In genomic region chr6:12332750-12333079, GRCh38 we compare ENCODE assay signal across 10 cellular contexts. TPM values are rescaled to one million over a fixed set of nuclear protein-coding genes. Genes with fewer than 3 reads are reported as not detected.
DNase-seq lines count a peak whose midpoint lies in the region; ATAC-seq, FAIRE-seq and TF ChIP-seq lines count a peak whose summit lies in the region.
"Not testable (repeated sequence)": the region's sequence is repeated elsewhere in the genome, so short reads cannot be mapped to it uniquely, and the experiment has no call there.
"Had no signal": no experiment of that assay in that cellular context is flagged by ENCODE, and none has a peak within 500 bp of the region (broad histone marks: within the 10 kb centered on the region; RNA-seq: fewer than 3 reads in every experiment).

No MANE protein-coding gene starts in this region.

- not testable (repeated sequence) for H3K4me3 ChIP-seq in BLaER1 treated with 17β-estradiol and CSF1 and Interleukin-3, amounts not matched to agents 10 nM and 100 nM; ascending aorta; colonic mucosa; HepG2 (replicated peaks in 1 of 3; ENCODE audit: insufficient read depth in 1 of 3, low read depth in 2 of 3, low read length in 3 of 3); pancreas; tibial artery

- H3K4me1 ChIP-seq in BLaER1 treated with 17β-estradiol and CSF1 and Interleukin-3, amounts not matched to agents 10 nM and 100 nM = peaks cover 11 to 76% (median 21%) of the 10 kb centered on the region in 10 experiments
- H3K4me1 ChIP-seq in ascending aorta (peaks cover 0 to 18% of the 10 kb centered on the region in 2 donors), HepG2 (ENCODE audit: insufficient read depth, low read length) (peaks cover 87% of the 10 kb centered on the region), pancreas (peaks cover 50 to 62% (median 50%) of the 10 kb centered on the region in 3 donors), tibial artery (peaks cover 0 to 20% (median 13%) of the 10 kb centered on the region in 4 donors)
- H3K4me1 ChIP-seq in colonic mucosa = not testable (repeated sequence)

- peak overlapping the region; percentile 24 for H3K4me3 Mint-ChIP-seq in Calu3 (ENCODE audit: low read depth, unreplicated experiment)

- not testable (repeated sequence) for TF ChIP-seq POLR2A in HepG2 (IDR thresholded peaks at IDR 0.05; ENCODE audit: insufficient read depth in 1 of 2, low read depth in 2 of 2, low read length in 2 of 2)

- not testable (repeated sequence) for TF ChIP-seq RAD21 in HepG2 (CRISPR knock-in tag; IDR thresholded peaks at IDR 0.05)

- H3K36me3 ChIP-seq in BLaER1 treated with 17β-estradiol and CSF1 and Interleukin-3, amounts not matched to agents 10 nM and 100 nM; ascending aorta; colonic mucosa; HepG2 (replicated peaks in 1 of 2; ENCODE audit: control insufficient read depth in 1 of 2, insufficient read depth in 2 of 2, low read length in 2 of 2); pancreas; tibial artery: not testable (repeated sequence)

- H3K79me2 ChIP-seq in HepG2 (ENCODE audit: insufficient read depth, low read length) = not testable (repeated sequence)

- peak overlapping the region; percentile 20 to 70 (median 63) for H3K4me2 ChIP-seq in BLaER1 treated with 17β-estradiol and CSF1 and Interleukin-3, amounts not matched to agents 10 nM and 100 nM
- peak overlapping the region; percentile 25; the same call in 1 of the 2 replicates for H3K4me2 ChIP-seq in HepG2 (ENCODE audit: low read depth, low read length)

- H3K36me3 Mint-ChIP-seq in Calu3 (ENCODE audit: insufficient read depth, unreplicated experiment) = peaks cover 20% of the 10 kb centered on the region

- POLR2A ChIA-PET in HepG2 (lab: Yijun Ruan, JAX) = interaction anchor here (0.9 to 2.7 kb wide), 5 partner anchors 9 to 33 kb away, joined by 3 to 17 read pairs (median 7); no protein-coding TSS in a partner anchor

- in situ Hi-C loops in HepG2 (cut with HindIII; ENCODE audit: extremely low pct_ligation_motif_present, low pct_unique_long_range_greater_than_20kb) = not testable (repeated sequence)

- not testable (repeated sequence) for H4K20me1 ChIP-seq in BLaER1 treated with 17β-estradiol and CSF1 and Interleukin-3, amounts not matched to agents 10 nM and 100 nM; HepG2 (ENCODE audit: insufficient read depth, low read length)

- not testable (repeated sequence) for TF ChIP-seq EP300 in HepG2 (IDR thresholded peaks at IDR 0.05; ENCODE audit: low read depth in 2 of 2, low read length in 2 of 2); HepG2 (CRISPR knock-in tag; IDR thresholded peaks at IDR 0.05; ENCODE audit: borderline replicate concordance)

- not testable (repeated sequence) for H3K9me3 Mint-ChIP-seq in Calu3 (ENCODE audit: low read depth, unreplicated experiment)

- peak overlapping the region; percentile 92 for H3K27ac Mint-ChIP-seq in Calu3 (ENCODE audit: unreplicated experiment)

- H2AFZ ChIP-seq in HepG2 (ENCODE audit: low read length) = not testable (repeated sequence)

- H3K27me3 ChIP-seq in BLaER1 treated with 17β-estradiol and CSF1 and Interleukin-3, amounts not matched to agents 10 nM and 100 nM; ascending aorta; colonic mucosa; HepG2 (ENCODE audit: control insufficient read depth in 1 of 2, insufficient read depth in 2 of 2, low read length in 2 of 2); pancreas; tibial artery: not testable (repeated sequence)

- peak overlapping the region; percentile 96 for H3K27ac ChIP-seq in 22Rv1
- peak overlapping the region in 8 of 11 experiments; percentile 8 to 76 (median 54); a peak in 14 of 22 replicates for H3K27ac ChIP-seq in BLaER1 treated with 17β-estradiol and CSF1 and Interleukin-3, amounts not matched to agents 10 nM and 100 nM
- peak overlapping the region; percentile 69 to 80 for H3K27ac ChIP-seq in ascending aorta
- H3K27ac ChIP-seq in colonic mucosa = peak overlapping the region; percentile 56
- H3K27ac ChIP-seq in HepG2 (ENCODE audit: extremely low read length, insufficient read depth, low read length) = peak overlapping the region; percentile 65
- H3K27ac ChIP-seq in pancreas = peak overlapping the region; percentile 74 to 95 (median 87)
- peak overlapping the region; percentile 39 to 56 for H3K27ac ChIP-seq in tibial artery

- intact Hi-C loops in Calu3 (cut with micrococcal nuclease; ENCODE audit: unreplicated experiment) = loop anchor here (5.0 kb wide), 2 partner anchors 35 to 160 kb away; no protein-coding TSS in a partner anchor
- intact Hi-C loops in ascending aorta (cut with DNase I); colonic mucosa (cut with DNase I); HepG2 (cut with micrococcal nuclease; ENCODE audit: unreplicated experiment); pancreas (cut with DNase I); tibial artery (cut with DNase I; ENCODE audit: low total_unique reads): not testable (repeated sequence)

- not testable (repeated sequence) for H3K27me3 Mint-ChIP-seq in Calu3 (ENCODE audit: unreplicated experiment)

- not testable (repeated sequence) for DNase-seq in Calu3; ascending aorta (ENCODE audit: low spot score in 2 of 2); colonic mucosa; HepG2 (ENCODE audit: low spot score); pancreas; tibial artery

- FAIRE-seq in HepG2 (lab: Jason Lieb, UNC); pancreas (lab: Jason Lieb, UNC): not testable (repeated sequence)

- CTCF ChIA-PET in Calu3 (lab: Charles Lee) = interaction anchor here (0.6 to 2.2 kb wide), 6 partner anchors 19 to 265 kb away, joined by 3 to 19 read pairs (median 8); partner anchors contain the start of gene EDN1
- CTCF ChIA-PET in HepG2 (lab: Yijun Ruan, JAX; ENCODE audit: low intra/inter-chr PET ratio, low total read pairs) = not testable (repeated sequence)

- 50% methylated on average over 5 of the region's 5 CpGs for WGBS in HepG2 (ENCODE audit: low lambda C conversion rate)
- WGBS in pancreas, 2 donors = 60 to 61% methylated on average over 5 of the region's 5 CpGs

- peak overlapping the region in 2 of 11 experiments; percentile 35 to 45; a peak in 2 of 22 replicates for H3K9ac ChIP-seq in BLaER1 treated with 17β-estradiol and CSF1 and Interleukin-3, amounts not matched to agents 10 nM and 100 nM
- H3K9ac ChIP-seq in colonic mucosa (ENCODE audit: low read depth in 2 of 2, low read length in 2 of 2); HepG2 (ENCODE audit: insufficient read depth, low read depth, low read length): not testable (repeated sequence)

- BruUV-seq in Calu3 (replicated peaks; lab: Mats Ljungman, UMichigan); HepG2 (replicated peaks; lab: Mats Ljungman, UMichigan): not testable (repeated sequence)

- not testable (repeated sequence) for ATAC-seq in HepG2, pancreas

- peaks cover 0 to 18% (median 0%) of the 10 kb centered on the region in 11 experiments; a peak in 8 of 22 replicates for H3K9me3 ChIP-seq in BLaER1 treated with 17β-estradiol and CSF1 and Interleukin-3, amounts not matched to agents 10 nM and 100 nM (replicated peaks in 1 of 11)
- H3K9me3 ChIP-seq in ascending aorta; colonic mucosa; HepG2 (ENCODE audit: low read length); pancreas; tibial artery: not testable (repeated sequence)

- H3K4me1 Mint-ChIP-seq in Calu3 (ENCODE audit: low read depth, unreplicated experiment) = peaks cover 40% of the 10 kb centered on the region

- not testable (repeated sequence) for TF ChIP-seq CTCF in 22Rv1 (IDR thresholded peaks at IDR 0.05); Calu3 (IDR thresholded peaks at IDR 0.05; ENCODE audit: unreplicated experiment); ascending aorta (IDR thresholded peaks at IDR 0.05); colonic mucosa (IDR thresholded peaks at IDR 0.05); HepG2 (CRISPR knock-in tag; IDR thresholded peaks at IDR 0.05); pancreas (IDR thresholded peaks at IDR 0.05); tibial artery (IDR thresholded peaks at IDR 0.05)

RNA-seq across cellular contexts. Expression of gene EDN1, which starts 42.6 kb away (rescaled TPM):
- total RNA-seq in Calu3 (2022) = 24.7 and 40.6 TPM in 2 replicates
- total RNA-seq in ascending aorta = 27.8 TPM
- 10 to 100 TPM in 1 of 2 donors, 1 to 10 TPM in 1; 9.5 to 16.2 TPM for total RNA-seq in colonic mucosa
- total RNA-seq in HepG2 (2016; rRNA removed; fragmentation: Illumina TruSeq; extraction: Trizol) = 0.15 and 0.21 TPM in 2 replicates
- total RNA-seq in HepG2 (2016; cell fraction: cytosol; rRNA removed; fragmentation: Illumina TruSeq; extraction: Trizol; ENCODE audit: low read depth) = 0.10 TPM in 1 of 2 replicates, not detected in the other
- 0.22 TPM in 1 of 2 replicates, not detected in the other for total RNA-seq in HepG2 (2016; cell fraction: insoluble cytoplasmic fraction; rRNA removed; fragmentation: Illumina TruSeq; extraction: Trizol)
- total RNA-seq in HepG2 (2016; cell fraction: membrane; rRNA removed; fragmentation: Illumina TruSeq; extraction: Trizol) = 0.07 and 0.22 TPM in 2 replicates
- total RNA-seq in HepG2 (2016; cell fraction: nucleus; rRNA removed; fragmentation: Illumina TruSeq; extraction: Trizol) = 0.25 and 0.53 TPM in 2 replicates
- 0.78 and 1.2 TPM in 2 replicates for polyA plus RNA-seq in HepG2 (2011; rRNA removed)
- 0.50 and 0.72 TPM in 2 replicates for polyA plus RNA-seq in HepG2 (2011; cell fraction: cytosol; rRNA removed)
- 1.3 TPM in 2 replicates for polyA plus RNA-seq in HepG2 (2011; cell fraction: nucleus; rRNA removed)
- polyA plus RNA-seq in HepG2 (2012) = 6.0 and 7.3 TPM in 2 replicates
- not detected in 2 replicates for polyA plus RNA-seq in HepG2 (2016; cell fraction: cytosol; fragmentation: Illumina TruSeq; extraction: Trizol; ENCODE audit: low read depth)
- polyA plus RNA-seq in HepG2 (2016; cell fraction: insoluble cytoplasmic fraction; fragmentation: Illumina TruSeq; extraction: Trizol; ENCODE audit: low read depth) = not detected in 2 replicates
- not detected in 2 replicates for polyA plus RNA-seq in HepG2 (2016; cell fraction: membrane; fragmentation: Illumina TruSeq; extraction: Trizol; ENCODE audit: low read depth)
- 0.90 and 1.3 TPM in 2 replicates for polyA plus RNA-seq in HepG2 (2016; cell fraction: nucleus; fragmentation: Illumina TruSeq; extraction: Trizol; ENCODE audit: insufficient read depth, low read depth)
- 1.0 TPM in 2 replicates for polyA minus RNA-seq in HepG2 (2011; rRNA and poly(A)+ RNA removed; ENCODE audit: low replicate concordance)
- polyA minus RNA-seq in HepG2 (2011; cell fraction: cytosol; rRNA and poly(A)+ RNA removed) = 0.30 and 0.88 TPM in 2 replicates
- polyA minus RNA-seq in HepG2 (2011; cell fraction: nucleus; rRNA and poly(A)+ RNA removed) = 0.62 and 0.77 TPM in 2 replicates
- 10 to 100 TPM in 2 of 6 donors, 1 to 10 TPM in 4; 2.4 to 16.0 (median 3.8) TPM for total RNA-seq in pancreas
- 1 to 10 TPM; 5.9 to 7.3 TPM for polyA plus RNA-seq in pancreas
- total RNA-seq: A673 had no signal
- polyA plus RNA-seq: CD4-positive, alpha-beta memory T cell had no signal
